ENCODE assay signal across 34 cellular contexts in genomic region chr9:122857810-122858209, GRCh38. TPM values are rescaled to one million over a fixed set of nuclear protein-coding genes. Genes with fewer than 3 reads are reported as not detected.
"Had no signal": no experiment of that assay in that cellular context is flagged by ENCODE, and none has a peak within 500 bp of the region (broad histone marks: within the 10 kb centered on the region; RNA-seq: fewer than 3 reads in every experiment).

No MANE protein-coding gene starts in this region.

- H3K9me3 ChIP-seq: breast epithelium, esophagus muscularis mucosa, pancreas, prostate gland, sigmoid colon, testis, transverse colon had no signal

- H3K27me3 Mint-ChIP-seq: activated naive CD8-positive, alpha-beta T cell treated with anti-CD3 and anti-CD28 coated beads, Interleukin-2, amount 50 U/mL, for 24 hours; activated T-cell treated with anti-CD3 and anti-CD28 coated beads, Interleukin-2, amount 50 U/mL, for 24 hours; naive B cell; stimulated activated naive B cell treated with anti-CD40 and anti-IgM and Interleukin-4, amounts not matched to agents 10 μg/mL and 1 μg/mL and 100 μg/mL, for 72 hours had no signal

- H3K27ac Mint-ChIP-seq: activated naive CD8-positive, alpha-beta T cell treated with anti-CD3 and anti-CD28 coated beads, Interleukin-2, amount 50 U/mL, for 24 hours; activated T-cell treated with anti-CD3 and anti-CD28 coated beads, Interleukin-2, amount 50 U/mL, for 24 hours; stimulated activated naive B cell treated with anti-CD40 and anti-IgM and Interleukin-4, amounts not matched to agents 10 μg/mL and 1 μg/mL and 100 μg/mL, for 72 hours; WTC11 had no signal

- H3K27ac ChIP-seq: breast epithelium, esophagus muscularis mucosa, pancreas, prostate gland, sigmoid colon, testis, transverse colon had no signal

- H3K4me1 ChIP-seq: breast epithelium, esophagus muscularis mucosa, pancreas, prostate gland, sigmoid colon, testis, transverse colon had no signal

- H3K4me3 Mint-ChIP-seq: activated naive CD8-positive, alpha-beta T cell treated with anti-CD3 and anti-CD28 coated beads, Interleukin-2, amount 50 U/mL, for 24 hours; activated T-cell treated with anti-CD3 and anti-CD28 coated beads, Interleukin-2, amount 50 U/mL, for 24 hours; immature natural killer cell; naive B cell; neural crest cell; stimulated activated naive B cell treated with anti-CD40 and anti-IgM and Interleukin-4, amounts not matched to agents 10 μg/mL and 1 μg/mL and 100 μg/mL, for 72 hours; WTC11 had no signal

- H3K4me3 ChIP-seq: breast epithelium, esophagus muscularis mucosa, pancreas, prostate gland, sigmoid colon, smooth muscle cell, testis, transverse colon had no signal

- DNase-seq: activated CD4-positive, alpha-beta T cell treated with anti-CD3 and anti-CD28 coated beads, Interleukin-2, amount 50 U/mL, for 48 hours; activated CD8-positive, alpha-beta memory T cell treated with anti-CD3 and anti-CD28 coated beads, Interleukin-2, amount 50 U/mL, for 48 hours; activated gamma-delta T cell; activated naive CD4-positive, alpha-beta T cell treated with anti-CD3 and anti-CD28 coated beads, Interleukin-2, amount 50 U/mL, for 16 hours; activated naive CD8-positive, alpha-beta T cell treated with anti-CD3 and anti-CD28 coated beads, Interleukin-2, amount 50 U/mL, for 24 hours; activated T-cell treated with anti-CD3 and anti-CD28 coated beads, Interleukin-2, amount 50 U/mL, for 24 hours; amygdala; central memory CD4-positive, alpha-beta T cell; foreskin melanocyte; hippocampal formation; immature natural killer cell; kidney; left colon; mammary epithelial cell; naive B cell; nucleus accumbens; pancreas; retina; sigmoid colon; stimulated activated CD4-positive, alpha-beta T cell treated with anti-CD3 and anti-CD28 coated beads, Interleukin-15, amount 100 ng/mL, for 24 hours; stimulated activated CD4-positive, alpha-beta T cell treated with anti-CD3 and anti-CD28 coated beads, Interleukin-2, amount 100 ng/mL, for 24 hours; stimulated activated naive B cell treated with anti-CD40 and anti-IgM and Interleukin-4, amounts not matched to agents 10 μg/mL and 1 μg/mL and 100 μg/mL, for 72 hours; testis; transverse colon had no signal

- ATAC-seq: activated naive CD8-positive, alpha-beta T cell treated with anti-CD3 and anti-CD28 coated beads, Interleukin-2, amount 50 U/mL, for 24 hours; left colon; pancreas; stimulated activated naive B cell treated with anti-CD40 and anti-IgM and Interleukin-4, amounts not matched to agents 10 μg/mL and 1 μg/mL and 100 μg/mL, for 72 hours; WTC11 had no signal

- H3K27me3 ChIP-seq: breast epithelium, esophagus muscularis mucosa, pancreas, sigmoid colon, testis, transverse colon had no signal

- H3K9me3 Mint-ChIP-seq: activated naive CD8-positive, alpha-beta T cell treated with anti-CD3 and anti-CD28 coated beads, Interleukin-2, amount 50 U/mL, for 24 hours; activated T-cell treated with anti-CD3 and anti-CD28 coated beads, Interleukin-2, amount 50 U/mL, for 24 hours; immature natural killer cell; stimulated activated naive B cell treated with anti-CD40 and anti-IgM and Interleukin-4, amounts not matched to agents 10 μg/mL and 1 μg/mL and 100 μg/mL, for 72 hours had no signal

- H3K4me1 Mint-ChIP-seq: neural crest cell; stimulated activated naive B cell treated with anti-CD40 and anti-IgM and Interleukin-4, amounts not matched to agents 10 μg/mL and 1 μg/mL and 100 μg/mL, for 72 hours; WTC11 had no signal

RNA-seq across cellular contexts. Expression of gene OR1K1, which starts 57.9 kb away (rescaled TPM):
- total RNA-seq: breast epithelium; esophagus muscularis mucosa; kidney; left colon; liver; mammary epithelial cell; mucosa of gallbladder; neural crest cell; pancreas; prostate gland; sigmoid colon; smooth muscle cell; T-helper 1 cell treated with Interleukin-12 subunit alpha and Interleukin-12 subunit beta and Interleukin-4 antibody, amounts not matched to agents 30 ng/mL and 1 ng/mL, for 36 hours; testis; transverse colon; urinary bladder; WTC11 had no signal
- polyA plus RNA-seq: immature natural killer cell, liver, mammary epithelial cell, pancreas, sigmoid colon, smooth muscle cell, urinary bladder had no signal
